17 cellular contexts compared by ENCODE assay signal in the genomic region with DNA sequence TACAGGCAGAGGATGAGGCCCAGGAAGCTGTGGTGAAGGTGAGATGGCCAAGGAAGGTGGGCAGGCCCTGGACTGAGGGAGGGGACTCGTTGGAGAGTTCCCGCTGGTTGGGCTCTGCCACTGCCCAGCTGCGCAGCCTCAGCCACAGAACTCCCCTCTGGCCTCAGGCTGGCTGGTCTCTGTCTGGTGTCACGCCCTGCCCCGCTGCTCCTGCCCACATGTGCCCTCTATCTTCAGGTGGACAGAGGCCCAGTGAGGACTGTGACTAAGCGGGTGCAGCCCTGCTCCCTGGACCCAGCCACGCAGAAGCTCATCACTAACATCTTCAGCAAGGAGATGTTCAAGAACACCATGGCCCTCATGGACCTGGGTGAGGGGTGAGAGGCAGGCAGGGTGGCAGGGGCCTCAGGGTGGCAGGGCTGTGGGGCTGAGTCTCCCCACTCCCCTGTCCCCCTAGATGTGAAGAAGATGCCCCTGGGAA. TPM values are rescaled to one million over a fixed set of nuclear protein-coding genes. Genes with fewer than 3 reads are reported as not detected.
DNase-seq lines count a peak whose midpoint lies in the region; ATAC-seq and TF ChIP-seq lines count a peak whose summit lies in the region.
"Had no signal": no experiment of that assay in that cellular context is flagged by ENCODE, and none has a peak within 500 bp of the region (broad histone marks: within the 10 kb centered on the region; RNA-seq: fewer than 3 reads in every experiment).

No MANE protein-coding gene starts in this region.

- no peak overlapping the region for H3K4me2 ChIP-seq in osteoblast (ENCODE audit: insufficient read depth, low read length)

- no peak for TF ChIP-seq CTCF in natural killer cell (IDR thresholded peaks at IDR 0.05)
- TF ChIP-seq CTCF in osteoblast (IDR thresholded peaks at IDR 0.05; ENCODE audit: extremely low read depth, low read depth, low read length), result no peak

- H3K4me3 ChIP-seq in osteoblast (ENCODE audit: insufficient read depth, low read length), result no peak overlapping the region
- H3K4me3 ChIP-seq: K562, SJCRH30 had no signal

- H3K4me1 Mint-ChIP-seq in natural killer cell treated with Interleukin-12 subunit alpha and Interleukin-12 subunit beta and Interleukin-15 and Interleukin-18, amount 100 ng/mL, for 72 hours (ENCODE audit: low read depth in 2 of 2), result peaks cover 19 to 29% of the 10 kb centered on the region in 2 donors
- H3K4me1 Mint-ChIP-seq in natural killer cell (peaks cover 22 to 39% of the 10 kb centered on the region in 2 donors), T-helper 17 cell (peaks cover 21% of the 10 kb centered on the region)

- peaks cover 21% of the 10 kb centered on the region for H3K79me2 ChIP-seq in osteoblast (ENCODE audit: insufficient read depth, low read length)

- H3K36me3 Mint-ChIP-seq in natural killer cell treated with Interleukin-12 subunit alpha and Interleukin-12 subunit beta and Interleukin-15 and Interleukin-18, amount 100 ng/mL, for 72 hours, result no peaks in the 10 kb centered on the region
- no peaks in the 10 kb centered on the region for H3K36me3 Mint-ChIP-seq in natural killer cell
- H3K36me3 Mint-ChIP-seq in T-helper 17 cell (ENCODE audit: low read depth), result no peaks in the 10 kb centered on the region

- H3K36me3 ChIP-seq in osteoblast (ENCODE audit: insufficient read depth, low read length), result peaks cover 25% of the 10 kb centered on the region
- H3K36me3 ChIP-seq: BE2C, SJCRH30 had no signal

- peaks cover 25% of the 10 kb centered on the region for H3K4me1 ChIP-seq in osteoblast (ENCODE audit: insufficient read depth, low read length)
- H3K4me1 ChIP-seq: BE2C had no signal

- no peaks in the 10 kb centered on the region for H4K20me1 ChIP-seq in osteoblast (ENCODE audit: insufficient read depth, low read length)

- no peaks in the 10 kb centered on the region for H3K9me3 ChIP-seq in T-helper 17 cell (ENCODE audit: control insufficient read depth, low read length, poor library complexity, severe bottlenecking)
- no peaks in the 10 kb centered on the region for H3K9me3 ChIP-seq in osteoblast (ENCODE audit: low read depth, low read length)
- H3K9me3 ChIP-seq: BE2C, SJCRH30 had no signal

- H2AFZ ChIP-seq in osteoblast (ENCODE audit: low read length), result no peak overlapping the region

- ATAC-seq in natural killer cell treated with Interleukin-12 subunit alpha and Interleukin-12 subunit beta and Interleukin-15 and Interleukin-18, amount 100 ng/mL, for 72 hours, result no peak
- ATAC-seq in natural killer cell, result no peak
- ATAC-seq in T-helper 17 cell, result no peak
- ATAC-seq in HG03565 (IDR thresholded peaks at IDR 0.05; ENCODE audit: unreplicated experiment), result no peak
- ATAC-seq in HG03520 (IDR thresholded peaks at IDR 0.05; ENCODE audit: unreplicated experiment), result no peak
- ATAC-seq: HCT116, K562 had no signal

- H3K4me3 Mint-ChIP-seq in natural killer cell treated with Interleukin-12 subunit alpha and Interleukin-12 subunit beta and Interleukin-15 and Interleukin-18, amount 100 ng/mL, for 72 hours, result no peak overlapping the region
- H3K4me3 Mint-ChIP-seq in natural killer cell (no peak overlapping the region), T-helper 17 cell (no peak overlapping the region)

- no peaks in the 10 kb centered on the region for H3K9me3 Mint-ChIP-seq in natural killer cell treated with Interleukin-12 subunit alpha and Interleukin-12 subunit beta and Interleukin-15 and Interleukin-18, amount 100 ng/mL, for 72 hours
- no peaks in the 10 kb centered on the region for H3K9me3 Mint-ChIP-seq in natural killer cell
- H3K9me3 Mint-ChIP-seq: CD4-positive, alpha-beta T cell had no signal

- H3K27me3 Mint-ChIP-seq in natural killer cell treated with Interleukin-12 subunit alpha and Interleukin-12 subunit beta and Interleukin-15 and Interleukin-18, amount 100 ng/mL, for 72 hours, result no peaks in the 10 kb centered on the region
- no peaks in the 10 kb centered on the region for H3K27me3 Mint-ChIP-seq in natural killer cell (ENCODE audit: low read depth in 2 of 2)
- H3K27me3 Mint-ChIP-seq in T-helper 17 cell, result no peaks in the 10 kb centered on the region
- H3K27me3 Mint-ChIP-seq: CD4-positive, alpha-beta T cell had no signal

- no peak overlapping the region for H3K27ac Mint-ChIP-seq in natural killer cell treated with Interleukin-12 subunit alpha and Interleukin-12 subunit beta and Interleukin-15 and Interleukin-18, amount 100 ng/mL, for 72 hours
- H3K27ac Mint-ChIP-seq in natural killer cell (peak overlapping the region in 1 of 2 donors; percentile 42), T-helper 17 cell (peak overlapping the region; percentile 37)
- H3K27ac Mint-ChIP-seq: CD4-positive, alpha-beta T cell had no signal

- peak; percentile 46 for DNase-seq in natural killer cell treated with Interleukin-12 subunit alpha and Interleukin-12 subunit beta and Interleukin-15 and Interleukin-18, amount 100 ng/mL, for 72 hours (ENCODE audit: low spot score)
- DNase-seq in natural killer cell, result no peak
- no peak for DNase-seq in T-helper 17 cell
- DNase-seq in osteoblast (ENCODE audit: insufficient read length, low spot score, missing footprints), result peak; percentile 51
- DNase-seq in UCSD-AML1 (lab: John Stamatoyannopoulos, UW; ENCODE audit: unreplicated experiment), result no peak
- DNase-seq: BE2C; CD4-positive, alpha-beta T cell; NCI-H1417; NCI-H187 treated with DMSO at 0.1 percent for 48 hours; NCI-H345; NCI-H526; SJCRH30 had no signal

- intact Hi-C loops in natural killer cell (cut with micrococcal nuclease), result loop anchor here (5.0 kb wide), 1 partner anchor 277 kb away; no protein-coding TSS in a partner anchor

- no peak overlapping the region for H3K27ac ChIP-seq in osteoblast (ENCODE audit: low read depth, low read length)
- H3K27ac ChIP-seq: SJCRH30 had no signal

- no peaks in the 10 kb centered on the region for H3K27me3 ChIP-seq in osteoblast (ENCODE audit: insufficient read depth, low read length)
- H3K27me3 ChIP-seq: BE2C, SJCRH30 had no signal

RNA-seq across cellular contexts. Expression of gene PARP3, which starts 2.4 kb away (rescaled TPM):
- total RNA-seq in natural killer cell treated with Interleukin-12 subunit alpha and Interleukin-12 subunit beta and Interleukin-15 and Interleukin-18, amount 100 ng/mL, for 72 hours, result 10 to 100 TPM in 1 of 2 donors, 1 to 10 TPM in 1; 3.7 to 11.9 TPM
- total RNA-seq in natural killer cell (1 to 10 TPM; 4.6 to 7.4 (median 5.6) TPM), T-helper 17 cell (10 to 100 TPM in 1 of 2 donors, 1 to 10 TPM in 1; 8.9 to 11.4 TPM), osteoblast (39.2 and 46.0 TPM in 2 replicates)

RNA-seq across cellular contexts. Expression of gene RRP9, which starts 2.9 kb away (rescaled TPM):
- 10 to 100 TPM; 46.4 to 78.1 TPM for total RNA-seq in natural killer cell treated with Interleukin-12 subunit alpha and Interleukin-12 subunit beta and Interleukin-15 and Interleukin-18, amount 100 ng/mL, for 72 hours
- total RNA-seq in natural killer cell, result 10 to 100 TPM; 11.2 to 13.0 (median 12.7) TPM
- total RNA-seq in T-helper 17 cell, result 10 to 100 TPM in 1 of 2 donors, 1 to 10 TPM in 1; 9.5 to 10.9 TPM
- 18.0 and 20.6 TPM in 2 replicates for total RNA-seq in osteoblast

RNA-seq across cellular contexts. Expression of gene GPR62, which starts 10.6 kb away (rescaled TPM):
- not detected for total RNA-seq in natural killer cell treated with Interleukin-12 subunit alpha and Interleukin-12 subunit beta and Interleukin-15 and Interleukin-18, amount 100 ng/mL, for 72 hours
- not detected for total RNA-seq in natural killer cell
- not detected for total RNA-seq in T-helper 17 cell
- under 0.01 TPM in 1 of 2 replicates, not detected in the other for total RNA-seq in osteoblast
- total RNA-seq: CD4-positive, alpha-beta T cell; K562; RPMI7951; SJCRH30 had no signal

RNA-seq across cellular contexts. Expression of gene PCBP4, which starts 22.7 kb away (rescaled TPM):
- total RNA-seq in natural killer cell treated with Interleukin-12 subunit alpha and Interleukin-12 subunit beta and Interleukin-15 and Interleukin-18, amount 100 ng/mL, for 72 hours, result 1 to 10 TPM; 7.9 to 8.4 TPM
- total RNA-seq in natural killer cell (10 to 100 TPM; 15.0 to 24.7 (median 18.4) TPM), T-helper 17 cell (10 to 100 TPM; 20.2 to 28.7 TPM), osteoblast (19.7 and 22.4 TPM in 2 replicates)

RNA-seq across cellular contexts. Expression of gene ABHD14B, which starts 29.3 kb away (rescaled TPM):
- 10 to 100 TPM; 28.0 to 33.2 TPM for total RNA-seq in natural killer cell treated with Interleukin-12 subunit alpha and Interleukin-12 subunit beta and Interleukin-15 and Interleukin-18, amount 100 ng/mL, for 72 hours
- 10 to 100 TPM; 32.8 to 42.2 (median 34.2) TPM for total RNA-seq in natural killer cell
- total RNA-seq in T-helper 17 cell, result 10 to 100 TPM; 34.8 to 51.1 TPM
- 38.7 and 44.2 TPM in 2 replicates for total RNA-seq in osteoblast

Comparison
In these comparisons a context has a peak if more than half of its experiments do, and no peak if none do; other contexts are left out.
1. DNase-seq: peak in natural killer cell treated with Interleukin-12 subunit alpha and Interleukin-12 subunit beta and Interleukin-15 and Interleukin-18, amount 100 ng/mL, for 72 hours (single experiment) and osteoblast (single experiment); none in natural killer cell (single experiment), T-helper 17 cell (0 of 3) and UCSD-AML1 (single experiment).